1 cellular context compared by ENCODE assay signal in the genomic region with DNA sequence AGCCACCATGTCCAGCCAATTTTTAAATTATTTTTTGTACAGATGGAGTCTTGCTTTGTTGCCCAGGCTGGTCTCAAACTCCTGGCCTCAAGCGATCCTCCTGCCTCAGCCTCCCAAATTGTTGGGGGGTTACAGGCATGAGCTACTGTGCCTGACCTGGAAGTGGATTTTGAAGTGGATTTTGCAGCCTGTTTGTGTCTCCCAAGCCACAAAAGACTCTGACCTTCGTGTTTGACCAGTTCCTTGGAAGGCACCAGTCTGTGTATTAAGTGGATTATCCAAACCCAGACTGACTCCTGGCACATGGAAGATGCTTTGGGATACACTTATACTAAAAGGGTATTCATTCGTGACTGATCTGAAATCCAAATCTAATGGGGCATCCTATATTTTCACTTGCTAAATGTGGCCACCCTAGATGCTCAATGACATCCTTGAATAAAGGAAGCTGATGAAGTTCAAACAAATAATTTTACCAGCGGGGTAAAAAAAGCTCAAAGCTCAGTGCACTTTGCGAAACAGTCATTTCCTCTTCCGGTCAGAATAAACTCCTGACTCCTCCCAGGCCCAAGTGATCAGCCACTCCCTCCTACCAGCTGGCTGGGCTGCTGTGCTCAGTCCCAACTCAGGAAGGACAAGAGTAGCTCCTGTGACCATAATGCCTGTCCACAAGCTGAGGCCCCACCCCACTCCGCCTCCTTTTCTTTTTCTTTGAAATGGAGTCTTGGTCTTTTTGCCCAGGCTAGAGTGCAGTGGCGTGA.
TF ChIP-seq lines count a peak whose summit lies in the region.

No MANE protein-coding gene starts in this region.

TF ChIP-seq in GM23338, 12 proteins besides CTCF, POLR2A, EP300 and RAD21 (continued from another document):
- TF ChIP-seq, protein P1, sequence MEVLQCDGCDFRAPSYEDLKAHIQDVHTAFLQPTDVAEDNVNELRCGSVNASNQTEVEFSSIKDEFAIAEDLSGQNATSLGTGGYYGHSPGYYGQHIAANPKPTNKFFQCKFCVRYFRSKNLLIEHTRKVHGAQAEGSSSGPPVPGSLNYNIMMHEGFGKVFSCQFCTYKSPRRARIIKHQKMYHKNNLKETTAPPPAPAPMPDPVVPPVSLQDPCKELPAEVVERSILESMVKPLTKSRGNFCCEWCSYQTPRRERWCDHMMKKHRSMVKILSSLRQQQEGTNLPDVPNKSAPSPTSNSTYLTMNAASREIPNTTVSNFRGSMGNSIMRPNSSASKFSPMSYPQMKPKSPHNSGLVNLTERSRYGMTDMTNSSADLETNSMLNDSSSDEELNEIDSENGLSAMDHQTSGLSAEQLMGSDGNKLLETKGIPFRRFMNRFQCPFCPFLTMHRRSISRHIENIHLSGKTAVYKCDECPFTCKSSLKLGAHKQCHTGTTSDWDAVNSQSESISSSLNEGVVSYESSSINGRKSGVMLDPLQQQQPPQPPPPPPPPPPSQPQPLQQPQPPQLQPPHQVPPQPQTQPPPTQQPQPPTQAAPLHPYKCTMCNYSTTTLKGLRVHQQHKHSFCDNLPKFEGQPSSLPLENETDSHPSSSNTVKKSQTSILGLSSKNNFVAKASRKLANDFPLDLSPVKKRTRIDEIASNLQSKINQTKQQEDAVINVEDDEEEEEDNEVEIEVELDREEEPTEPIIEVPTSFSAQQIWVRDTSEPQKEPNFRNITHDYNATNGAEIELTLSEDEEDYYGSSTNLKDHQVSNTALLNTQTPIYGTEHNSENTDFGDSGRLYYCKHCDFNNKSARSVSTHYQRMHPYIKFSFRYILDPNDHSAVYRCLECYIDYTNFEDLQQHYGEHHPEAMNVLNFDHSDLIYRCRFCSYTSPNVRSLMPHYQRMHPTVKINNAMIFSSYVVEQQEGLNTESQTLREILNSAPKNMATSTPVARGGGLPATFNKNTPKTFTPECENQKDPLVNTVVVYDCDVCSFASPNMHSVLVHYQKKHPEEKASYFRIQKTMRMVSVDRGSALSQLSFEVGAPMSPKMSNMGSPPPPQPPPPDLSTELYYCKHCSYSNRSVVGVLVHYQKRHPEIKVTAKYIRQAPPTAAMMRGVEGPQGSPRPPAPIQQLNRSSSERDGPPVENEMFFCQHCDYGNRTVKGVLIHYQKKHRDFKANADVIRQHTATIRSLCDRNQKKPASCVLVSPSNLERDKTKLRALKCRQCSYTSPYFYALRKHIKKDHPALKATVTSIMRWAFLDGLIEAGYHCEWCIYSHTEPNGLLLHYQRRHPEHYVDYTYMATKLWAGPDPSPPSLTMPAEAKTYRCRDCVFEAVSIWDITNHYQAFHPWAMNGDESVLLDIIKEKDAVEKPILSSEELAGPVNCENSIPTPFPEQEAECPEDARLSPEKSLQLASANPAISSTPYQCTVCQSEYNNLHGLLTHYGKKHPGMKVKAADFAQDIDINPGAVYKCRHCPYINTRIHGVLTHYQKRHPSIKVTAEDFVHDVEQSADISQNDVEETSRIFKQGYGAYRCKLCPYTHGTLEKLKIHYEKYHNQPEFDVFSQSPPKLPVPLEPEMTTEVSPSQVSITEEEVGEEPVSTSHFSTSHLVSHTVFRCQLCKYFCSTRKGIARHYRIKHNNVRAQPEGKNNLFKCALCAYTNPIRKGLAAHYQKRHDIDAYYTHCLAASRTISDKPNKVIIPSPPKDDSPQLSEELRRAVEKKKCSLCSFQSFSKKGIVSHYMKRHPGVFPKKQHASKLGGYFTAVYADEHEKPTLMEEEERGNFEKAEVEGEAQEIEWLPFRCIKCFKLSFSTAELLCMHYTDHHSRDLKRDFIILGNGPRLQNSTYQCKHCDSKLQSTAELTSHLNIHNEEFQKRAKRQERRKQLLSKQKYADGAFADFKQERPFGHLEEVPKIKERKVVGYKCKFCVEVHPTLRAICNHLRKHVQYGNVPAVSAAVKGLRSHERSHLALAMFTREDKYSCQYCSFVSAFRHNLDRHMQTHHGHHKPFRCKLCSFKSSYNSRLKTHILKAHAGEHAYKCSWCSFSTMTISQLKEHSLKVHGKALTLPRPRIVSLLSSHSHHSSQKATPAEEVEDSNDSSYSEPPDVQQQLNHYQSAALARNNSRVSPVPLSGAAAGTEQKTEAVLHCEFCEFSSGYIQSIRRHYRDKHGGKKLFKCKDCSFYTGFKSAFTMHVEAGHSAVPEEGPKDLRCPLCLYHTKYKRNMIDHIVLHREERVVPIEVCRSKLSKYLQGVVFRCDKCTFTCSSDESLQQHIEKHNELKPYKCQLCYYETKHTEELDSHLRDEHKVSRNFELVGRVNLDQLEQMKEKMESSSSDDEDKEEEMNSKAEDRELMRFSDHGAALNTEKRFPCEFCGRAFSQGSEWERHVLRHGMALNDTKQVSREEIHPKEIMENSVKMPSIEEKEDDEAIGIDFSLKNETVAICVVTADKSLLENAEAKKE (CRISPR knock-in tag; IDR thresholded peaks at IDR 0.05): no peak
- TF ChIP-seq ZNF114 (CRISPR knock-in tag; IDR thresholded peaks at IDR 0.05) (no peak), JUNB (IDR thresholded peaks at IDR 0.05; ENCODE audit: unreplicated experiment) (no peak), NANOG (IDR thresholded peaks at IDR 0.05; ENCODE audit: borderline replicate concordance) (no peak), EZH2 (IDR thresholded peaks at IDR 0.05; ENCODE audit: low read depth, unreplicated experiment) (no peak), STAT1 (IDR thresholded peaks at IDR 0.05; ENCODE audit: unreplicated experiment) (no peak), POLR2AphosphoS5 (IDR thresholded peaks at IDR 0.05; ENCODE audit: low read depth) (no peak)
